31 cellular contexts compared by ENCODE assay signal in genomic region chr11:127490896-127491295, GRCh38.
"Had no signal": no experiment of that assay in that cellular context is flagged by ENCODE, and none has a peak within 500 bp of the region (broad histone marks: within the 10 kb centered on the region; RNA-seq: fewer than 3 reads in every experiment).

No MANE protein-coding gene starts in this region.

- H3K4me3 ChIP-seq: neural progenitor cell, ovary, psoas muscle, right lobe of liver, sigmoid colon, suprapubic skin, testis, tibial artery, transverse colon, upper lobe of right lung, uterus had no signal

- H3K4me1 Mint-ChIP-seq: naive thymus-derived CD4-positive, alpha-beta T cell; natural killer cell; stimulated activated memory B cell treated with anti-CD40 and anti-IgM and Interleukin-4, amounts not matched to agents 10 μg/mL and 1 μg/mL and 100 μg/mL, for 72 hours; stimulated activated naive CD8-positive, alpha-beta T cell treated with anti-CD3 and anti-CD28 coated beads, Interleukin-15, amount 100 ng/mL, for 72 hours had no signal

- H3K9me3 Mint-ChIP-seq: type B pancreatic cell had no signal

- H3K9me3 ChIP-seq: ovary, psoas muscle, right lobe of liver, suprapubic skin, testis, uterus had no signal

- H3K4me1 ChIP-seq: neural progenitor cell, parathyroid adenoma, psoas muscle, right lobe of liver, sigmoid colon, suprapubic skin, testis, tibial artery, transverse colon, upper lobe of right lung, uterus had no signal

- H3K27ac ChIP-seq: neural progenitor cell, ovary, parathyroid adenoma, psoas muscle, right lobe of liver, sigmoid colon, suprapubic skin, testis, tibial artery, transverse colon, upper lobe of right lung had no signal

- H3K36me3 ChIP-seq: neural progenitor cell, ovary, right lobe of liver, sigmoid colon, suprapubic skin, tibial artery, transverse colon, upper lobe of right lung, uterus had no signal

- H3K4me3 Mint-ChIP-seq: naive thymus-derived CD4-positive, alpha-beta T cell; natural killer cell; nephron; neural progenitor cell; stimulated activated memory B cell treated with anti-CD40 and anti-IgM and Interleukin-4, amounts not matched to agents 10 μg/mL and 1 μg/mL and 100 μg/mL, for 72 hours; stimulated activated naive CD8-positive, alpha-beta T cell treated with anti-CD3 and anti-CD28 coated beads, Interleukin-15, amount 100 ng/mL, for 72 hours; type B pancreatic cell had no signal

- H3K36me3 Mint-ChIP-seq: naive thymus-derived CD4-positive, alpha-beta T cell; natural killer cell; stimulated activated memory B cell treated with anti-CD40 and anti-IgM and Interleukin-4, amounts not matched to agents 10 μg/mL and 1 μg/mL and 100 μg/mL, for 72 hours; type B pancreatic cell had no signal

- H3K9ac ChIP-seq: neural progenitor cell, parathyroid adenoma had no signal

- H3K27me3 ChIP-seq: neural progenitor cell, ovary, right lobe of liver, sigmoid colon, suprapubic skin, testis, tibial artery, transverse colon, upper lobe of right lung, uterus had no signal

- DNase-seq: naive thymus-derived CD4-positive, alpha-beta T cell; natural killer cell; occipital lobe; ovary; posterior cingulate gyrus; psoas muscle; retina; right cardiac atrium; right lobe of liver; sigmoid colon; small intestine; stimulated activated CD4-positive, alpha-beta T cell treated with anti-CD3 and anti-CD28 coated beads, Interleukin-15, amount 100 ng/mL, for 24 hours; stimulated activated CD4-positive, alpha-beta T cell treated with anti-CD3 and anti-CD28 coated beads, Interleukin-4, amount 100 ng/mL, for 1 hour; stimulated activated CD4-positive, alpha-beta T cell treated with anti-CD3 and anti-CD28 coated beads, Interleukin-4, amount 100 ng/mL, for 4 hours; stimulated activated CD8-positive, alpha-beta memory T cell treated with anti-CD3 and anti-CD28 coated beads, Interleukin-4, amount 100 ng/mL, for 48 hours; stimulated activated naive CD4-positive, alpha-beta T cell; stimulated activated naive CD8-positive, alpha-beta T cell treated with anti-CD3 and anti-CD28 coated beads, Interleukin-15, amount 100 ng/mL, for 72 hours; stimulated activated naive CD8-positive, alpha-beta T cell treated with anti-CD3 and anti-CD28 coated beads, Interleukin-15, Interleukin-2, amounts not matched to agents 100 U/mL and 50 U/mL, for 24 hours; substantia nigra; testis; tibial artery; transverse colon; upper lobe of right lung; uterus had no signal

- ATAC-seq: naive thymus-derived CD4-positive, alpha-beta T cell; natural killer cell; psoas muscle; right cardiac atrium; right lobe of liver; stimulated activated memory B cell treated with anti-CD40 and anti-IgM and Interleukin-4, amounts not matched to agents 10 μg/mL and 1 μg/mL and 100 μg/mL, for 72 hours; stimulated activated naive CD8-positive, alpha-beta T cell treated with anti-CD3 and anti-CD28 coated beads, Interleukin-15, amount 100 ng/mL, for 72 hours; stimulated activated naive CD8-positive, alpha-beta T cell treated with anti-CD3 and anti-CD28 coated beads, Interleukin-15, Interleukin-2, amounts not matched to agents 100 U/mL and 50 U/mL, for 24 hours; upper lobe of right lung had no signal

- H3K27me3 Mint-ChIP-seq: stimulated activated memory B cell treated with anti-CD40 and anti-IgM and Interleukin-4, amounts not matched to agents 10 μg/mL and 1 μg/mL and 100 μg/mL, for 72 hours; stimulated activated naive CD8-positive, alpha-beta T cell treated with anti-CD3 and anti-CD28 coated beads, Interleukin-15, amount 100 ng/mL, for 72 hours; type B pancreatic cell had no signal

- H3K27ac Mint-ChIP-seq: naive thymus-derived CD4-positive, alpha-beta T cell; natural killer cell; nephron; neural progenitor cell; progenitor cell of endocrine pancreas; stimulated activated memory B cell treated with anti-CD40 and anti-IgM and Interleukin-4, amounts not matched to agents 10 μg/mL and 1 μg/mL and 100 μg/mL, for 72 hours; stimulated activated naive CD8-positive, alpha-beta T cell treated with anti-CD3 and anti-CD28 coated beads, Interleukin-15, amount 100 ng/mL, for 72 hours; type B pancreatic cell had no signal
